14 cellular contexts compared by ENCODE assay signal in genomic region chr20:11452326-11452725, GRCh38.
DNase-seq lines count a peak whose midpoint lies in the region; ATAC-seq and TF ChIP-seq lines count a peak whose summit lies in the region.
"Had no signal": no experiment of that assay in that cellular context is flagged by ENCODE, and none has a peak within 500 bp of the region (broad histone marks: within the 10 kb centered on the region; RNA-seq: fewer than 3 reads in every experiment).

No MANE protein-coding gene starts in this region.

- TF ChIP-seq POLR2A in HCT116 (IDR thresholded peaks at IDR 0.05; ENCODE audit: borderline replicate concordance, extremely low read depth, insufficient read depth, insufficient read length): no peak

- no peak for TF ChIP-seq RAD21 in HCT116 (IDR thresholded peaks at IDR 0.05; ENCODE audit: low read depth)

- intact Hi-C loops in HCT116 (cut with micrococcal nuclease): no loop called here

- H3K4me2 ChIP-seq in HCT116 (ENCODE audit: low read length): peak overlapping the region; percentile 64
- H3K4me2 ChIP-seq in smooth muscle cell: peak overlapping the region; percentile 50

- TF ChIP-seq CTCF in HCT116 (IDR thresholded peaks at IDR 0.05 in 2 of 3, conservative IDR thresholded peaks at IDR 0.05 in 1 of 3; ENCODE audit: borderline replicate concordance in 1 of 3, insufficient read depth in 1 of 3, low read depth in 2 of 3, low read length in 2 of 3) (no peak), WTC11 (IDR thresholded peaks at IDR 0.05) (no peak), foreskin fibroblast (IDR thresholded peaks at IDR 0.05; ENCODE audit: low read depth, low read length) (no peak), smooth muscle cell (IDR thresholded peaks at IDR 0.05; ENCODE audit: borderline replicate concordance, insufficient read depth, poor library complexity, severe bottlenecking) (no peak)

- H3K4me1 Mint-ChIP-seq in WTC11: peaks cover 52% of the 10 kb centered on the region
- H3K4me1 Mint-ChIP-seq in activated CD8-positive, alpha-beta T cell treated with anti-CD3 and anti-CD28 coated beads, Interleukin-2, amount 10 ng/mL, durations not matched to agents 7 days and 5 days (ENCODE audit: low read depth): no peaks in the 10 kb centered on the region
- H3K4me1 Mint-ChIP-seq: activated CD4-positive, alpha-beta memory T cell treated with anti-CD3 and anti-CD28 coated beads, Interleukin-2, amount 10 ng/mL, durations not matched to agents 7 days and 5 days; activated naive CD4-positive, alpha-beta T cell treated with anti-CD3 and anti-CD28 coated beads, Interleukin-2, amount 50 U/mL, for 24 hours had no signal

- no peak for ATAC-seq in HCT116
- ATAC-seq in WTC11: peak; percentile 19; the same call in 1 of the 2 replicates
- ATAC-seq in HG03457 (IDR thresholded peaks at IDR 0.05; ENCODE audit: unreplicated experiment): no peak
- no peak for ATAC-seq in activated CD8-positive, alpha-beta T cell treated with anti-CD3 and anti-CD28 coated beads, Interleukin-2, amount 10 ng/mL, durations not matched to agents 7 days and 5 days

- H3K9me3 ChIP-seq in HCT116 (ENCODE audit: control insufficient read depth in 1 of 2, insufficient read depth in 1 of 2, low read depth in 1 of 2, low read length in 2 of 2): no peaks in the 10 kb centered on the region
- no peaks in the 10 kb centered on the region for H3K9me3 ChIP-seq in smooth muscle cell (replicated peaks; ENCODE audit: low read depth)

- 32% methylated on average over 6 of the region's 6 CpGs for WGBS in smooth muscle cell (ENCODE audit: low lambda C conversion rate)

- no peaks in the 10 kb centered on the region for H4K20me1 ChIP-seq in HCT116 (ENCODE audit: insufficient read depth)
- H4K20me1 ChIP-seq in smooth muscle cell (ENCODE audit: low read depth): no peaks in the 10 kb centered on the region

- H3K4me3 Mint-ChIP-seq in WTC11: no peak overlapping the region
- H3K4me3 Mint-ChIP-seq in activated CD8-positive, alpha-beta T cell treated with anti-CD3 and anti-CD28 coated beads, Interleukin-2, amount 10 ng/mL, durations not matched to agents 7 days and 5 days: no peak overlapping the region
- H3K4me3 Mint-ChIP-seq: activated CD4-positive, alpha-beta memory T cell treated with anti-CD3 and anti-CD28 coated beads, Interleukin-2, amount 10 ng/mL, durations not matched to agents 7 days and 5 days; activated naive CD4-positive, alpha-beta T cell treated with anti-CD3 and anti-CD28 coated beads, Interleukin-2, amount 50 U/mL, for 24 hours had no signal

- BruUV-seq in HCT116 (replicated peaks; lab: Mats Ljungman, UMichigan): no TSS peak

- POLR2A ChIA-PET in HCT116 (lab: Charles Lee): no interaction called here
- POLR2A ChIA-PET in WTC11 (lab: Charles Lee): no interaction called here
- POLR2A ChIA-PET in activated CD8-positive, alpha-beta T cell treated with anti-CD3 and anti-CD28 coated beads, Interleukin-2, amount 10 ng/mL, durations not matched to agents 7 days and 5 days (lab: Charles Lee): no interaction called here

- H3K4me3 ChIP-seq in HCT116 (replicated peaks in 1 of 2; ENCODE audit: low read depth in 1 of 2, low read length in 2 of 2) (no peak overlapping the region), foreskin fibroblast (ENCODE audit: low read depth in 1 of 2, low read length in 2 of 2) (no peak overlapping the region), smooth muscle cell (no peak overlapping the region)
- H3K4me3 ChIP-seq: skin epidermis had no signal

- no peaks in the 10 kb centered on the region for H3K36me3 Mint-ChIP-seq in WTC11
- no peaks in the 10 kb centered on the region for H3K36me3 Mint-ChIP-seq in activated CD8-positive, alpha-beta T cell treated with anti-CD3 and anti-CD28 coated beads, Interleukin-2, amount 10 ng/mL, durations not matched to agents 7 days and 5 days (ENCODE audit: low read depth)
- H3K36me3 Mint-ChIP-seq: activated naive CD4-positive, alpha-beta T cell treated with anti-CD3 and anti-CD28 coated beads, Interleukin-2, amount 50 U/mL, for 24 hours had no signal

- H3K27me3 ChIP-seq in HCT116 (ENCODE audit: insufficient read depth, low read length) (no peaks in the 10 kb centered on the region), smooth muscle cell (ENCODE audit: low read depth) (no peaks in the 10 kb centered on the region)

- H3K9ac ChIP-seq in HCT116 (ENCODE audit: low read length) (peak overlapping the region; percentile 24), smooth muscle cell (ENCODE audit: low read depth) (no peak overlapping the region)

- no peaks in the 10 kb centered on the region for H3K27me3 Mint-ChIP-seq in WTC11 (ENCODE audit: low read depth)
- H3K27me3 Mint-ChIP-seq in activated CD8-positive, alpha-beta T cell treated with anti-CD3 and anti-CD28 coated beads, Interleukin-2, amount 10 ng/mL, durations not matched to agents 7 days and 5 days (ENCODE audit: low read depth): no peaks in the 10 kb centered on the region
- H3K27me3 Mint-ChIP-seq: activated CD4-positive, alpha-beta memory T cell treated with anti-CD3 and anti-CD28 coated beads, Interleukin-2, amount 10 ng/mL, durations not matched to agents 7 days and 5 days; activated naive CD4-positive, alpha-beta T cell treated with anti-CD3 and anti-CD28 coated beads, Interleukin-2, amount 50 U/mL, for 24 hours had no signal

- CTCF ChIA-PET in HCT116 (lab: Charles Lee) (no interaction called here), WTC11 (lab: Charles Lee) (interaction anchor here (1.0 kb wide), 1 partner anchor 9 kb away, joined by 3 read pairs; no protein-coding TSS in a partner anchor)
- CTCF ChIA-PET in activated CD8-positive, alpha-beta T cell treated with anti-CD3 and anti-CD28 coated beads, Interleukin-2, amount 10 ng/mL, durations not matched to agents 7 days and 5 days (lab: Charles Lee): no interaction called here

- H3K4me1 ChIP-seq in HCT116 (ENCODE audit: control insufficient read depth in 1 of 2, insufficient read depth in 2 of 2, low read length in 2 of 2) (peaks cover 57 to 59% of the 10 kb centered on the region in 2 experiments), smooth muscle cell (ENCODE audit: low read depth) (peaks cover 26% of the 10 kb centered on the region)

- H2AFZ ChIP-seq in HCT116 (ENCODE audit: low read depth, low read length, poor library complexity, severe bottlenecking) (peak overlapping the region; percentile 92), smooth muscle cell (ENCODE audit: low read depth) (peak overlapping the region; percentile 87)

- no peaks in the 10 kb centered on the region for H3K9me2 ChIP-seq in HCT116 (ENCODE audit: insufficient read depth)

- H3K27ac Mint-ChIP-seq in WTC11: peak overlapping the region; percentile 90; the same call in 1 of the 2 replicates
- H3K27ac Mint-ChIP-seq in activated CD8-positive, alpha-beta T cell treated with anti-CD3 and anti-CD28 coated beads, Interleukin-2, amount 10 ng/mL, durations not matched to agents 7 days and 5 days: no peak overlapping the region
- H3K27ac Mint-ChIP-seq: activated CD4-positive, alpha-beta memory T cell treated with anti-CD3 and anti-CD28 coated beads, Interleukin-2, amount 10 ng/mL, durations not matched to agents 7 days and 5 days; activated naive CD4-positive, alpha-beta T cell treated with anti-CD3 and anti-CD28 coated beads, Interleukin-2, amount 50 U/mL, for 24 hours had no signal

- H3K36me3 ChIP-seq in HCT116 (ENCODE audit: control insufficient read depth in 1 of 2, insufficient read depth in 2 of 2, low read length in 2 of 2): no peaks in the 10 kb centered on the region
- H3K36me3 ChIP-seq in smooth muscle cell (ENCODE audit: low read depth): no peaks in the 10 kb centered on the region

- H3K27ac ChIP-seq in HCT116 (ENCODE audit: low read depth, low read length) (no peak overlapping the region), smooth muscle cell (ENCODE audit: low read depth) (peak overlapping the region; percentile 45)

- DNase-seq in HCT116 (ENCODE audit: low read depth, low spot score) (no peak), WTC11 (ENCODE audit: low spot score) (no peak), foreskin fibroblast (peak; percentile 49 to 69), smooth muscle cell (lab: John Stamatoyannopoulos, UW; ENCODE audit: unreplicated experiment) (no peak), ureter (ENCODE audit: low spot score) (no peak), A172 (ENCODE audit: low spot score) (no peak)
- no peak for DNase-seq in activated CD8-positive, alpha-beta T cell treated with anti-CD3 and anti-CD28 coated beads, Interleukin-2, amount 10 ng/mL, durations not matched to agents 7 days and 5 days
- DNase-seq: activated CD4-positive, alpha-beta memory T cell treated with anti-CD3 and anti-CD28 coated beads, Interleukin-2, amount 10 ng/mL, durations not matched to agents 7 days and 5 days; effector CD4-positive, alpha-beta T cell; NCI-H1092 treated with DMSO at 0.1 percent for 48 hours; T-helper 1 cell had no signal

- H3F3A ChIP-seq in smooth muscle cell (ENCODE audit: low read depth): peaks cover 2% of the 10 kb centered on the region

- no peaks in the 10 kb centered on the region for H3K79me2 ChIP-seq in HCT116 (ENCODE audit: insufficient read depth, low read length)
- H3K79me2 ChIP-seq in smooth muscle cell (ENCODE audit: low read depth): no peaks in the 10 kb centered on the region

- RAD21 ChIA-PET in HCT116 (lab: Charles Lee; ENCODE audit: low non-redundant PET in 1 of 2, low total read pairs in 2 of 2, uncharacterized antibody in 2 of 2, unreplicated experiment in 2 of 2): no interaction called here

- H3K9me3 Mint-ChIP-seq in WTC11: peaks cover 5% of the 10 kb centered on the region
- peaks cover 5% of the 10 kb centered on the region for H3K9me3 Mint-ChIP-seq in activated CD8-positive, alpha-beta T cell treated with anti-CD3 and anti-CD28 coated beads, Interleukin-2, amount 10 ng/mL, durations not matched to agents 7 days and 5 days (ENCODE audit: insufficient read depth)
- H3K9me3 Mint-ChIP-seq: activated naive CD4-positive, alpha-beta T cell treated with anti-CD3 and anti-CD28 coated beads, Interleukin-2, amount 50 U/mL, for 24 hours had no signal

TF ChIP-seq in HCT116, 20 proteins besides CTCF, POLR2A, EP300 and RAD21 (continues in another document):
- TF ChIP-seq CBX3 (IDR thresholded peaks at IDR 0.05; ENCODE audit: low read depth) (0 out of 2 replicates have a peak, but pooled peaks have one; percentile 24), EGR1 (IDR thresholded peaks at IDR 0.05; ENCODE audit: low read depth) (no peak), ZNF274 (IDR thresholded peaks at IDR 0.05; ENCODE audit: low read depth, low read length) (no peak)

TF ChIP-seq in WTC11, 78 proteins besides CTCF, POLR2A, EP300 and RAD21 (continues in another document):
- TF ChIP-seq ATF1 (CRISPR knock-in tag; IDR thresholded peaks at IDR 0.05) (no peak), ZSCAN18 (CRISPR knock-in tag; IDR thresholded peaks at IDR 0.05) (no peak)

Comparison
In these comparisons a context has a peak if more than half of its experiments do, and no peak if none do; other contexts are left out.
1. DNase-seq: peak in foreskin fibroblast (2 of 2); none in HCT116 (single experiment), WTC11 (single experiment), smooth muscle cell (single experiment), ureter (single experiment), A172 (single experiment) and activated CD8-positive, alpha-beta T cell treated with anti-CD3 and anti-CD28 coated beads, Interleukin-2, amount 10 ng/mL, durations not matched to agents 7 days and 5 days (single experiment).
2. Of the 4 proteins assayed by ChIP-seq in both WTC11 and HCT116: peak only in WTC11: none; only in HCT116: MAX; in both: none; in neither: 3.